In the genomic region with DNA sequence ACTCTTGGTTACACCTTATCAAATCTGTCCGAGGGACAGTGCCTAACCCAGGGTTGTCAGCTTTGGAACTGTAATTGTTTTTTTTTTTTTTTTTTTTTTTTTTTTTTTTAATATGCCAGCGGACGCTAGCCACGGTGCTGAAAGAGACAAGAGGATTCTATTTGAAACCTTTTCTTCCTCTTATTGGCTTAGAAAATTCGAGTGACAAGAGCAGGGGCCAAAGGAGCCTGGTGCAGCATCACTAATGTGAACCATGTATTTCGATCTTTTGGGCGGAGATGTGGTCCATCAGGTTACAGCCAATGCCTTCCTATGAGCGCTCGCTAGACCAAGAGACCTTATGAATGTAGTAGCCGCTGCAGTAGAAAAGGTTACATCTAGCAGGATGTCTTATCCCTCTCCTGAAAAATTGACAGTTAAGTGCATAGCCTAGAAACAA, we compare ENCODE assay signal across 13 cellular contexts. TPM values are rescaled to one million over a fixed set of nuclear protein-coding genes. Genes with fewer than 3 reads are reported as not detected.
DNase-seq lines count a peak whose midpoint lies in the region; ATAC-seq and TF ChIP-seq lines count a peak whose summit lies in the region.
"Had no signal": no experiment of that assay in that cellular context is flagged by ENCODE, and none has a peak within 500 bp of the region (broad histone marks: within the 10 kb centered on the region; RNA-seq: fewer than 3 reads in every experiment).

No MANE protein-coding gene starts in this region.

- H3K9ac ChIP-seq in colonic mucosa (ENCODE audit: low read depth in 2 of 2, low read length in 2 of 2), result no peak overlapping the region

- H3K27ac ChIP-seq in colonic mucosa, result no peak overlapping the region
- H3K27ac ChIP-seq in body of pancreas, result no peak overlapping the region
- H3K27ac ChIP-seq: RWPE1 had no signal

- no peak for TF ChIP-seq POLR2A in body of pancreas (IDR thresholded peaks at IDR 0.05)

- intact Hi-C loops in colonic mucosa (cut with DNase I) (no loop called here), body of pancreas (cut with DNase I) (no loop called here)

- no peaks in the 10 kb centered on the region for H3K9me3 ChIP-seq in colonic mucosa
- no peaks in the 10 kb centered on the region for H3K9me3 ChIP-seq in body of pancreas

- ATAC-seq in GM18519 (IDR thresholded peaks at IDR 0.05; ENCODE audit: low FRiP score, unreplicated experiment), result no peak
- no peak for ATAC-seq in body of pancreas

- H3K27me3 ChIP-seq in colonic mucosa, result peaks cover 8% of the 10 kb centered on the region
- H3K27me3 ChIP-seq in body of pancreas, result peaks cover 0 to 7% of the 10 kb centered on the region in 2 donors

- H3K4me3 ChIP-seq in cardiac fibroblast (replicated peaks in 1 of 2; ENCODE audit: low read depth in 2 of 2, low read length in 2 of 2) (no peak overlapping the region), colonic mucosa (no peak overlapping the region), body of pancreas (no peak overlapping the region)

- H3K36me3 ChIP-seq in colonic mucosa (no peaks in the 10 kb centered on the region), body of pancreas (replicated peaks in 1 of 2; ENCODE audit: insufficient read depth in 1 of 2, low read depth in 2 of 2) (no peaks in the 10 kb centered on the region)

- no peak for TF ChIP-seq CTCF in cardiac fibroblast (IDR thresholded peaks at IDR 0.05; ENCODE audit: low read depth, low read length)
- TF ChIP-seq CTCF in colonic mucosa (IDR thresholded peaks at IDR 0.05), result no peak
- no peak for TF ChIP-seq CTCF in body of pancreas (IDR thresholded peaks at IDR 0.05)

- H3K4me1 ChIP-seq in colonic mucosa, result no peaks in the 10 kb centered on the region
- H3K4me1 ChIP-seq in body of pancreas, result peaks cover 8% of the 10 kb centered on the region

- WGBS in body of pancreas, 2 donors, result 12 to 13% methylated on average over 10 of the region's 10 CpGs

- peak; percentile 54 for DNase-seq in Caki2 (ENCODE audit: low read depth)
- peak; percentile 28 to 43 for DNase-seq in Kasumi-1 (lab: John Stamatoyannopoulos, UW)
- peak; percentile 29 for DNase-seq in cardiac fibroblast (ENCODE audit: low read depth in 2 of 2)
- peak; percentile 5 to 10 for DNase-seq in lung microvascular endothelial cell (ENCODE audit: low read depth in 2 of 2)
- no peak for DNase-seq in colonic mucosa
- no peak for DNase-seq in body of pancreas
- DNase-seq in NCI-H1105 treated with DMSO at 0.1 percent for 48 hours (lab: John Stamatoyannopoulos, UW), result no peak
- DNase-seq: activated CD4-positive, alpha-beta T cell treated with anti-CD3 and anti-CD28 coated beads, Interleukin-2, amount 10 ng/mL, durations not matched to agents 24 days and 14 days; activated naive CD8-positive, alpha-beta T cell treated with anti-CD3 and anti-CD28 coated beads for 36 hours; CD8-positive, alpha-beta memory T cell; stimulated activated naive CD4-positive, alpha-beta T cell had no signal

- in situ Hi-C loops in Caki2 (cut with HindIII; ENCODE audit: low pct_unique_long_range_greater_than_20kb, low sequenced_read_pairs), result no loop called here

RNA-seq across cellular contexts. Expression of gene PTPRR, which starts 0.9 kb away (rescaled TPM):
- total RNA-seq in Caki2 (2014; rRNA removed; shearing (Covaris generic); ENCODE audit: low replicate concordance), result 22.3 and 31.0 TPM in 2 replicates
- 0.22 TPM in 1 of 2 replicates, not detected in the other for total RNA-seq in lung microvascular endothelial cell
- total RNA-seq in colonic mucosa, result 10 to 100 TPM; 21.8 to 43.8 TPM
- under 1 TPM; 0.33 to 0.78 TPM for total RNA-seq in body of pancreas
- total RNA-seq: activated CD4-positive, alpha-beta T cell treated with anti-CD3 and anti-CD28 coated beads, Interleukin-2, amount 10 ng/mL, durations not matched to agents 24 days and 14 days; activated naive CD8-positive, alpha-beta T cell treated with anti-CD3 and anti-CD28 coated beads for 36 hours; CD8-positive, alpha-beta memory T cell had no signal

Comparison
In these comparisons a context has a peak if more than half of its experiments do, and no peak if none do; other contexts are left out.
1. DNase-seq: peak in Caki2 (single experiment), Kasumi-1 (2 of 2), cardiac fibroblast (2 of 2) and lung microvascular endothelial cell (2 of 2); none in colonic mucosa (single experiment), body of pancreas (0 of 4) and NCI-H1105 treated with DMSO at 0.1 percent for 48 hours (single experiment).
2. RNA of gene PTPRR, which starts 0.9 kb away (total RNA-seq): 21.8 to 43.8 TPM in colonic mucosa and 22.3 to 31.0 TPM in Caki2; 0.33 to 0.78 TPM in body of pancreas and 0.22 TPM in lung microvascular endothelial cell; every median in the first group is over 10 times any median in the second.